In the genomic region with DNA sequence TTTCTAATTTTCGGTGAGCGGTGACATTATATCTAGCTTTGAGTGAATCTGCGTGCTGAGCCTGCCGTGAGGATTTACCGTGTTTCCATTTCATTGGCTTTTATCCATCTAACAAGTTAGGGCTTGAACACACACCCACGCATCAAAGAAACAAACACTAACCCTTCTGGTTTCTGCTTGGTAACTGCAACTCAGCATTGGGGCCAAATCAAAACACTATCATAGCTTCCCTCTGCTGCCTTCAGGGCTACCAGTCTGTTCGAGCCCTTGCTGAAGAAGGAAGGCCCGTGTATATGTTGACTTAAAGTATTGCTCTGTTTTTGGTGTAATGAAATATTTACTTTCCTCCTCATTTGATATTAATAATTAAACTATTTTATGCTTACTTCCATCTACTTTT, we compare ENCODE assay signal across 18 cellular contexts.
A peak's percentile ranks its signal among the peaks of the same experiment; 100 is the strongest.
DNase-seq lines count a peak whose midpoint lies in the region; FAIRE-seq and TF ChIP-seq lines count a peak whose summit lies in the region.
"Had no signal": no experiment of that assay in that cellular context is flagged by ENCODE, and none has a peak within 500 bp of the region (broad histone marks: within the 10 kb centered on the region; RNA-seq: fewer than 3 reads in every experiment).

No MANE protein-coding gene starts in this region.

- no peaks in the 10 kb centered on the region for H3K9me2 ChIP-seq in OCI-LY7 (ENCODE audit: insufficient read depth, low read length)

- H4K20me1 ChIP-seq in mammary epithelial cell (ENCODE audit: insufficient read depth, low read length) (no peaks in the 10 kb centered on the region), keratinocyte (ENCODE audit: control insufficient read depth, extremely low read depth, insufficient read depth, low read length) (no peaks in the 10 kb centered on the region), OCI-LY7 (ENCODE audit: insufficient read depth, low read length) (no peaks in the 10 kb centered on the region)

- H3K27me3 Mint-ChIP-seq in activated CD4-positive, alpha-beta T cell treated with anti-CD3 and anti-CD28 coated beads, Interleukin-2, amount 10 ng/mL, durations not matched to agents 24 days and 14 days = no peaks in the 10 kb centered on the region

- dilution Hi-C loops in mammary epithelial cell (cut with HindIII; ENCODE audit: low sequenced_read_pairs) (no loop called here), keratinocyte (cut with MboI; ENCODE audit: extremely low pct_ligation_motif_present, low sequenced_read_pairs) (no loop called here)

- H3K27ac ChIP-seq in mammary epithelial cell (ENCODE audit: insufficient read depth, low read depth, low read length) (peak overlapping the region; percentile 29), keratinocyte (ENCODE audit: control insufficient read depth, insufficient read depth, low read length) (no peak overlapping the region), OCI-LY7 (ENCODE audit: low read depth, low read length, poor library complexity, severe bottlenecking) (no peak overlapping the region)
- H3K27ac ChIP-seq: 22Rv1, SJSA1 had no signal

- H3K36me3 Mint-ChIP-seq in activated CD4-positive, alpha-beta T cell treated with anti-CD3 and anti-CD28 coated beads, Interleukin-2, amount 10 ng/mL, durations not matched to agents 24 days and 14 days (ENCODE audit: low read depth) = peaks cover 4% of the 10 kb centered on the region

- no peak overlapping the region for H2AFZ ChIP-seq in mammary epithelial cell (ENCODE audit: low read depth, low read length)
- H2AFZ ChIP-seq in keratinocyte (ENCODE audit: control insufficient read depth, low read length) = no peak overlapping the region
- H2AFZ ChIP-seq in OCI-LY7 (ENCODE audit: low read length) = no peak overlapping the region

- BruUV-seq in mammary epithelial cell (replicated peaks; lab: Mats Ljungman, UMichigan) (no TSS peak), OCI-LY7 (replicated peaks; lab: Mats Ljungman, UMichigan) (no TSS peak)

- intact Hi-C loops in activated CD4-positive, alpha-beta T cell treated with anti-CD3 and anti-CD28 coated beads, Interleukin-2, amount 10 ng/mL, durations not matched to agents 24 days and 14 days (cut with micrococcal nuclease) = no loop called here
- intact Hi-C loops in mammary epithelial cell (cut with micrococcal nuclease) = loop anchor here (5.0 kb wide), 1 partner anchor 225 kb away; the partner anchor contains the start of gene PHLPP1
- intact Hi-C loops in OCI-LY7 (cut with micrococcal nuclease; ENCODE audit: unreplicated experiment) = no loop called here

- H3K9ac ChIP-seq in mammary epithelial cell (ENCODE audit: insufficient read depth, low read length) (no peak overlapping the region), keratinocyte (ENCODE audit: control insufficient read depth, extremely low read depth, insufficient read depth, low read length) (no peak overlapping the region)

- CTCF ChIA-PET in mammary epithelial cell (lab: Charles Lee; ENCODE audit: low non-redundant PET) (interaction anchor here (0.6 kb wide), 1 partner anchor 161 kb away, joined by 4 read pairs; no protein-coding TSS in a partner anchor), OCI-LY7 (lab: Charles Lee; ENCODE audit: unreplicated experiment) (no interaction called here), GM10248 (lab: Yijun Ruan, JAX) (interaction anchor here (0.9 to 1.7 kb wide), 3 partner anchors 11 to 359 kb away, joined by 3 to 7 read pairs (median 3); no protein-coding TSS in a partner anchor)

- WGBS in mammary epithelial cell (ENCODE audit: low coverage, missing lambda C conversion rate) = 29% methylated on average over 8 of the region's 8 CpGs

- peak overlapping the region; percentile 51 for H3K4me2 ChIP-seq in mammary epithelial cell (ENCODE audit: insufficient read depth, low read depth, low read length)
- H3K4me2 ChIP-seq in keratinocyte (ENCODE audit: control insufficient read depth, extremely low read depth, insufficient read depth, low read depth, low read length) = peak overlapping the region; percentile 50
- no peak overlapping the region for H3K4me2 ChIP-seq in OCI-LY7 (ENCODE audit: low read length)

- POLR2A ChIA-PET in OCI-LY7 (lab: Charles Lee) = interaction anchor here (0.6 kb wide), 1 partner anchor 51 kb away, joined by 3 read pairs; no protein-coding TSS in a partner anchor
- POLR2A ChIA-PET in GM10248 (lab: Yijun Ruan, JAX) = no interaction called here

- H3K9me3 ChIP-seq in mammary epithelial cell (replicated peaks; ENCODE audit: insufficient read depth, low read length) (no peaks in the 10 kb centered on the region), keratinocyte (ENCODE audit: control insufficient read depth, low read depth, low read length) (no peaks in the 10 kb centered on the region), OCI-LY7 (ENCODE audit: low read length) (no peaks in the 10 kb centered on the region)
- H3K9me3 ChIP-seq: SJSA1 had no signal

- H3K9me3 Mint-ChIP-seq in activated CD4-positive, alpha-beta T cell treated with anti-CD3 and anti-CD28 coated beads, Interleukin-2, amount 10 ng/mL, durations not matched to agents 24 days and 14 days = no peaks in the 10 kb centered on the region
- H3K9me3 Mint-ChIP-seq: CD8-positive, alpha-beta T cell had no signal

- H3K27ac Mint-ChIP-seq in activated CD4-positive, alpha-beta T cell treated with anti-CD3 and anti-CD28 coated beads, Interleukin-2, amount 10 ng/mL, durations not matched to agents 24 days and 14 days = no peak overlapping the region
- H3K27ac Mint-ChIP-seq: CD8-positive, alpha-beta T cell had no signal

- H3K4me3 Mint-ChIP-seq in activated CD4-positive, alpha-beta T cell treated with anti-CD3 and anti-CD28 coated beads, Interleukin-2, amount 10 ng/mL, durations not matched to agents 24 days and 14 days = no peak overlapping the region
- H3K4me3 Mint-ChIP-seq: CD8-positive, alpha-beta T cell had no signal

- H3K9me1 ChIP-seq in keratinocyte (ENCODE audit: control insufficient read depth, extremely low read depth, insufficient read depth, low read length) = no peaks in the 10 kb centered on the region

- peak; percentile 38 for DNase-seq in activated CD4-positive, alpha-beta T cell treated with anti-CD3 and anti-CD28 coated beads, Interleukin-2, amount 10 ng/mL, durations not matched to agents 24 days and 14 days
- no peak for DNase-seq in activated CD4-positive, alpha-beta T cell treated with anti-CD3 and anti-CD28 coated beads for 4 hours
- DNase-seq in mammary epithelial cell = peak; percentile 76
- DNase-seq in keratinocyte (ENCODE audit: low read depth, low spot score) = peak; percentile 9
- no peak for DNase-seq in COR-L47 (lab: John Stamatoyannopoulos, UW)
- DNase-seq in OCI-LY7 (ENCODE audit: low spot score) = no peak
- no peak for DNase-seq in NCI-H524 (lab: John Stamatoyannopoulos, UW)
- no peak for DNase-seq in GM10248 (ENCODE audit: extremely low spot score)
- DNase-seq: CD8-positive, alpha-beta T cell; DMS 273 treated with DMSO at 0.1 percent for 48 hours; H7; MM.1S; NCI-H1092 treated with DMSO at 0.1 percent for 48 hours; NCI-H2107; NCI-H345; PC-3 had no signal

- H3K27me3 ChIP-seq in mammary epithelial cell (ENCODE audit: insufficient read depth, low read length) (no peaks in the 10 kb centered on the region), keratinocyte (ENCODE audit: control insufficient read depth, extremely low read depth, insufficient read depth, low read length) (no peaks in the 10 kb centered on the region)
- H3K27me3 ChIP-seq: SJSA1 had no signal

- no peak overlapping the region for H3K4me3 ChIP-seq in mammary epithelial cell (replicated peaks in 1 of 3; ENCODE audit: insufficient read depth in 1 of 3, low read depth in 2 of 3, low read length in 3 of 3)
- H3K4me3 ChIP-seq in keratinocyte (ENCODE audit: control insufficient read depth in 2 of 3, extremely low read depth in 1 of 3, insufficient read depth in 2 of 3, low read depth in 1 of 3, low read length in 3 of 3) = no peak overlapping the region
- H3K4me3 ChIP-seq in OCI-LY7 (ENCODE audit: low read depth, low read length, poor library complexity, severe bottlenecking) = no peak overlapping the region
- H3K4me3 ChIP-seq: SJSA1 had no signal

- H3K36me3 ChIP-seq in mammary epithelial cell (ENCODE audit: insufficient read depth, low read length) (peaks cover 5% of the 10 kb centered on the region), keratinocyte (ENCODE audit: control insufficient read depth in 2 of 2, extremely low read depth in 1 of 2, insufficient read depth in 2 of 2, low read length in 2 of 2) (peaks cover 0 to 1% of the 10 kb centered on the region in 2 experiments), OCI-LY7 (ENCODE audit: insufficient read depth, low read length) (peaks cover 5% of the 10 kb centered on the region)

- TF ChIP-seq CTCF in mammary epithelial cell (conservative IDR thresholded peaks at IDR 0.05 in 1 of 2, IDR thresholded peaks at IDR 0.05 in 1 of 2; ENCODE audit: extremely low read depth in 1 of 2, insufficient read depth in 1 of 2, low read depth in 1 of 2, low read length in 2 of 2) (no peak), keratinocyte (optimal IDR thresholded peaks at IDR 0.05 in 1 of 3, IDR thresholded peaks at IDR 0.05 in 1 of 3, conservative IDR thresholded peaks at IDR 0.05 in 1 of 3; ENCODE audit: extremely low read depth in 1 of 3, insufficient read depth in 2 of 3, low read length in 3 of 3) (no peak), OCI-LY7 (conservative IDR thresholded peaks at IDR 0.05; ENCODE audit: low read length) (no peak), GM10248 (IDR thresholded peaks at IDR 0.05; ENCODE audit: control extremely low read depth, extremely low read depth, low read depth, missing control alignments) (no peak)

- peak; percentile 46 for FAIRE-seq in keratinocyte (lab: Jason Lieb, UNC)

- in situ Hi-C loops in mammary epithelial cell (cut with MboI; ENCODE audit: low sequenced_read_pairs in 2 of 2) = no loop called here

- H3K79me2 ChIP-seq in mammary epithelial cell (ENCODE audit: insufficient read depth, low read length) (no peaks in the 10 kb centered on the region), keratinocyte (ENCODE audit: control insufficient read depth, insufficient read depth, low read length) (no peaks in the 10 kb centered on the region), OCI-LY7 (ENCODE audit: insufficient read depth, low read depth, low read length) (no peaks in the 10 kb centered on the region)

- peaks cover 12% of the 10 kb centered on the region for H3K4me1 ChIP-seq in mammary epithelial cell (ENCODE audit: insufficient read depth, low read length)
- peaks cover 8% of the 10 kb centered on the region for H3K4me1 ChIP-seq in keratinocyte (ENCODE audit: control insufficient read depth, extremely low read depth, insufficient read depth, low read length)
- H3K4me1 ChIP-seq in OCI-LY7 (ENCODE audit: insufficient read depth, low read length, poor library complexity, severe bottlenecking) = peaks cover 20% of the 10 kb centered on the region
- H3K4me1 ChIP-seq: SJSA1 had no signal

- peaks cover 11% of the 10 kb centered on the region for H3K4me1 Mint-ChIP-seq in activated CD4-positive, alpha-beta T cell treated with anti-CD3 and anti-CD28 coated beads, Interleukin-2, amount 10 ng/mL, durations not matched to agents 24 days and 14 days

Comparison
In these comparisons a context has a peak if more than half of its experiments do, and no peak if none do; other contexts are left out.
1. DNase-seq: peak in activated CD4-positive, alpha-beta T cell treated with anti-CD3 and anti-CD28 coated beads, Interleukin-2, amount 10 ng/mL, durations not matched to agents 24 days and 14 days (single experiment), mammary epithelial cell (single experiment) and keratinocyte (single experiment); none in activated CD4-positive, alpha-beta T cell treated with anti-CD3 and anti-CD28 coated beads for 4 hours (0 of 2), COR-L47 (single experiment), OCI-LY7 (single experiment), NCI-H524 (0 of 2) and GM10248 (single experiment).